ENCODE assay signal across 1 cellular context in the genomic region with DNA sequence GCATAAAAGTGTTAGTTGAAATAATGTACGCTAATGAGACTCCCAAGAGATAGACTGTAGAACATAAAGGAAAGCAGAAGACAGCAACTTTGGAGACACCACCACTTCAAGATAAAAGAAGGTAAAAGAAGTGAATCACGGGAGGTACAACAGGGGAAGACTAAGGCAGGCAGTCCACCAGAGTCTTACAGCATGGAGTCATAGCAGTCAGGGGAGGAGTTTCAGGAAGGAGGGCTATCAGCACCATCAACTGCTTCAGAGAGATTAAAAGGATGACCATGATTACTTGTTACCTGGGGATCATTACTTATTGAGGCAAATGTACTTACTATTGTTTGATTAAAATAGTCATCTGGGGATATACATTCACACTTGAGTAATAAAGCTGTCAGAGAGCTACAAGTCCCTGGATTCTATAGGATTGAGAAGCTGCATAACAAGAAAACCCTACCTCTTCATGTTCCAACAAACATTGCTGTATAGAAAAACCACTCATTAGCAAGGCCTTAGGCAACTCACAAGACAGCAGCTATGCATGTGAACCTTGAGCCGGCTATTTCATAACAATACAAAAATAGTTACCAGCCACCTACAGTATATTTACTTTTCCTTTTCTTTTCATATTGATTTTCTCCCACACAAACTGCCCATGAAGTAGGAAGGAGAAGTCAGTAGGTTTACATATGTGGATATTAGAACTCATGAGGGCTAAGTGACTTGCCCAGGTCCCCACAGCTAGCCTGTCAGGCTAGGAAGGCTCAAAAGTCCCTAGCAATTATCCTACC.
TF ChIP-seq lines count a peak whose summit lies in the region.

No MANE protein-coding gene starts in this region.

TF ChIP-seq in K562, 482 proteins besides CTCF, POLR2A, EP300 and RAD21 (continued from another document):
- TF ChIP-seq, protein P1, sequence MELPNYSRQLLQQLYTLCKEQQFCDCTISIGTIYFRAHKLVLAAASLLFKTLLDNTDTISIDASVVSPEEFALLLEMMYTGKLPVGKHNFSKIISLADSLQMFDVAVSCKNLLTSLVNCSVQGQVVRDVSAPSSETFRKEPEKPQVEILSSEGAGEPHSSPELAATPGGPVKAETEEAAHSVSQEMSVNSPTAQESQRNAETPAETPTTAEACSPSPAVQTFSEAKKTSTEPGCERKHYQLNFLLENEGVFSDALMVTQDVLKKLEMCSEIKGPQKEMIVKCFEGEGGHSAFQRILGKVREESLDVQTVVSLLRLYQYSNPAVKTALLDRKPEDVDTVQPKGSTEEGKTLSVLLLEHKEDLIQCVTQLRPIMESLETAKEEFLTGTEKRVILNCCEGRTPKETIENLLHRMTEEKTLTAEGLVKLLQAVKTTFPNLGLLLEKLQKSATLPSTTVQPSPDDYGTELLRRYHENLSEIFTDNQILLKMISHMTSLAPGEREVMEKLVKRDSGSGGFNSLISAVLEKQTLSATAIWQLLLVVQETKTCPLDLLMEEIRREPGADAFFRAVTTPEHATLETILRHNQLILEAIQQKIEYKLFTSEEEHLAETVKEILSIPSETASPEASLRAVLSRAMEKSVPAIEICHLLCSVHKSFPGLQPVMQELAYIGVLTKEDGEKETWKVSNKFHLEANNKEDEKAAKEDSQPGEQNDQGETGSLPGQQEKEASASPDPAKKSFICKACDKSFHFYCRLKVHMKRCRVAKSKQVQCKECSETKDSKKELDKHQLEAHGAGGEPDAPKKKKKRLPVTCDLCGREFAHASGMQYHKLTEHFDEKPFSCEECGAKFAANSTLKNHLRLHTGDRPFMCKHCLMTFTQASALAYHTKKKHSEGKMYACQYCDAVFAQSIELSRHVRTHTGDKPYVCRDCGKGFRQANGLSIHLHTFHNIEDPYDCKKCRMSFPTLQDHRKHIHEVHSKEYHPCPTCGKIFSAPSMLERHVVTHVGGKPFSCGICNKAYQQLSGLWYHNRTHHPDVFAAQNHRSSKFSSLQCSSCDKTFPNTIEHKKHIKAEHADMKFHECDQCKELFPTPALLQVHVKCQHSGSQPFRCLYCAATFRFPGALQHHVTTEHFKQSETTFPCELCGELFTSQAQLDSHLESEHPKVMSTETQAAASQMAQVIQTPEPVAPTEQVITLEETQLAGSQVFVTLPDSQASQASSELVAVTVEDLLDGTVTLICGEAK (IDR thresholded peaks at IDR 0.05), result no peak
- TF ChIP-seq, protein P1 (CRISPR knock-in tag; IDR thresholded peaks at IDR 0.05), result no peak
TF ChIP-seq in K562: peak in this region for 0.
